ENCODE assay signal across 1 cellular context in genomic region chr20:15523431-15523830, GRCh38.
TF ChIP-seq lines count a peak whose summit lies in the region.

No MANE protein-coding gene starts in this region.

TF ChIP-seq in GM23338, 12 proteins besides CTCF, POLR2A, EP300 and RAD21 (continued from another document):
- TF ChIP-seq POLR2AphosphoS5 (IDR thresholded peaks at IDR 0.05; ENCODE audit: low read depth) = no peak
